Comparison of ENCODE assay signal across 25 cellular contexts in the genomic region with DNA sequence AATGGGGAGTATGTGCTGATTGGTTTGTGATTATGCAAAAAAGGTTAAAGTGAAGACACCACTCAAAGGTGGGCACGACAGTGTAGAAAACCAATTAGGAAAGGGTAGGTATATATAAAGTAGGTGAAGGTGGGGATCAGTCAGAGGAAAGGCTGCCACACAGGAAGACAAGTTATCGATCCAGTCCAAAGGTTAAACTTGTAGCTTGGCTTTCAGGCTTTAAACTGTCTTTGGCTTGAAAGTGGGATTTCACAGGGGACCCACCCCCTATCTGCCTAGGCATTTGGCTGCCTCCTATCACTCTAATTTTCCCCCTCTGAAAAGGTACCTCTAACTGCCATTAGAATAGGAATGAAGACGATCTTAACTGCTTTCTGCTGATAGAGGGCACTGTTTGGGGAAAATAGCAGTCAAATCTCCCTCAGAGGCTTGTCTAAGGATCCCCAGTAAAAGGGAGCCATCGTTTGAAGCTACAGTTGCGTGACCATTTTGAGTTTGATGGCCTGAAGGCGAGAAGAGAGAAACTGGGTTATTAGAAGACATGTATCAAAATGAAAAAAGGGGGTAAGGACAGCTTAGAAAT.
DNase-seq lines count a peak whose midpoint lies in the region; ATAC-seq and TF ChIP-seq lines count a peak whose summit lies in the region.
"Had no signal": no experiment of that assay in that cellular context is flagged by ENCODE, and none has a peak within 500 bp of the region (broad histone marks: within the 10 kb centered on the region; RNA-seq: fewer than 3 reads in every experiment).

No MANE protein-coding gene starts in this region.

- H3K27me3 Mint-ChIP-seq in activated T-helper 1 cell treated with anti-CD3 and anti-CD28 coated beads, Interleukin-12 subunit alpha, Interleukin-12 subunit beta, Interleukin-2, Interleukin-4 antibody, amounts not matched to agents 30 ng/mL and 10 ng/mL and 1 ng/mL, durations not matched to agents 14 hours and 24 hours and 36 hours (ENCODE audit: insufficient read depth) = no peaks in the 10 kb centered on the region
- H3K27me3 Mint-ChIP-seq: activated T-cell treated with anti-CD3 and anti-CD28 coated beads, Interleukin-2, amount 50 U/mL, for 24 hours; stimulated activated memory B cell treated with anti-CD40 and anti-IgM and Interleukin-4, amounts not matched to agents 10 μg/mL and 1 μg/mL and 100 μg/mL, for 72 hours had no signal

- no peak for DNase-seq in AG09309 (ENCODE audit: low read depth)
- DNase-seq in Jurkat, Clone E6-1 (ENCODE audit: low read depth, low spot score) = peak; percentile 1
- peak; percentile 43 for DNase-seq in SK-MEL-5 (ENCODE audit: low read depth, low spot score)
- DNase-seq in iPS-NIHi11 (ENCODE audit: low spot score) = peak; percentile 23
- no peak for DNase-seq in activated T-helper 1 cell treated with anti-CD3 and anti-CD28 coated beads, Interleukin-12 subunit alpha, Interleukin-12 subunit beta, Interleukin-2, Interleukin-4 antibody, amounts not matched to agents 30 ng/mL and 10 ng/mL and 1 ng/mL, durations not matched to agents 14 hours and 24 hours and 36 hours (ENCODE audit: low spot score)
- no peak for DNase-seq in NCI-H1105 treated with DMSO at 0.1 percent for 48 hours (lab: John Stamatoyannopoulos, UW)
- DNase-seq: activated CD4-positive, CD25-positive, alpha-beta regulatory T cell treated with anti-CD3 and anti-CD28 coated beads, Interleukin-2, amount 50 U/mL, for 72 hours; activated CD8-positive, alpha-beta memory T cell treated with anti-CD3 and anti-CD28 coated beads for 24 hours; activated naive CD4-positive, alpha-beta T cell; activated T-cell treated with anti-CD3 and anti-CD28 coated beads, Interleukin-2, amount 50 U/mL, for 24 hours; cortex of kidney; head of caudate nucleus; MG63; NCI-H146; OCI-M1; psoas muscle; SHP77 treated with DMSO at 0.1 percent for 48 hours; stimulated activated CD4-positive, alpha-beta T cell treated with anti-CD3 and anti-CD28 coated beads, Interleukin-2, amount 100 ng/mL, for 24 hours had no signal

- H3K9me3 Mint-ChIP-seq in activated T-helper 1 cell treated with anti-CD3 and anti-CD28 coated beads, Interleukin-12 subunit alpha, Interleukin-12 subunit beta, Interleukin-2, Interleukin-4 antibody, amounts not matched to agents 30 ng/mL and 10 ng/mL and 1 ng/mL, durations not matched to agents 14 hours and 24 hours and 36 hours = no peaks in the 10 kb centered on the region
- H3K9me3 Mint-ChIP-seq: neural crest cell; stimulated activated memory B cell treated with anti-CD40 and anti-IgM and Interleukin-4, amounts not matched to agents 10 μg/mL and 1 μg/mL and 100 μg/mL, for 72 hours had no signal

- no peak overlapping the region for H3K4me3 ChIP-seq in AG09309 (ENCODE audit: control insufficient read depth, low read depth, low read length)
- H3K4me3 ChIP-seq in Jurkat, Clone E6-1 (ENCODE audit: low read length) = no peak overlapping the region
- H3K4me3 ChIP-seq: BLaER1 treated with 17β-estradiol and CSF1 and Interleukin-3, amounts not matched to agents 10 nM and 100 nM; breast epithelium; MG63; psoas muscle; suprapubic skin had no signal

- intact Hi-C loops in activated T-helper 1 cell treated with anti-CD3 and anti-CD28 coated beads, Interleukin-12 subunit alpha, Interleukin-12 subunit beta, Interleukin-2, Interleukin-4 antibody, amounts not matched to agents 30 ng/mL and 10 ng/mL and 1 ng/mL, durations not matched to agents 14 hours and 24 hours and 36 hours (cut with micrococcal nuclease) = no loop called here

- peak; percentile 1 for TF ChIP-seq CTCF in AG09309 (IDR thresholded peaks at IDR 0.05; ENCODE audit: control insufficient read depth, insufficient read depth, low read depth, low read length, missing control alignments)

- in situ Hi-C loops in SK-MEL-5 (cut with HindIII; ENCODE audit: low pct_unique_long_range_greater_than_20kb, low sequenced_read_pairs) = no loop called here

- no peaks in the 10 kb centered on the region for H3K36me3 Mint-ChIP-seq in activated T-helper 1 cell treated with anti-CD3 and anti-CD28 coated beads, Interleukin-12 subunit alpha, Interleukin-12 subunit beta, Interleukin-2, Interleukin-4 antibody, amounts not matched to agents 30 ng/mL and 10 ng/mL and 1 ng/mL, durations not matched to agents 14 hours and 24 hours and 36 hours (ENCODE audit: low read depth)

- no peaks in the 10 kb centered on the region for H3K4me1 Mint-ChIP-seq in activated T-helper 1 cell treated with anti-CD3 and anti-CD28 coated beads, Interleukin-12 subunit alpha, Interleukin-12 subunit beta, Interleukin-2, Interleukin-4 antibody, amounts not matched to agents 30 ng/mL and 10 ng/mL and 1 ng/mL, durations not matched to agents 14 hours and 24 hours and 36 hours (ENCODE audit: low read depth)
- H3K4me1 Mint-ChIP-seq: neural crest cell; stimulated activated memory B cell treated with anti-CD40 and anti-IgM and Interleukin-4, amounts not matched to agents 10 μg/mL and 1 μg/mL and 100 μg/mL, for 72 hours had no signal

- no peak overlapping the region for H3K4me3 Mint-ChIP-seq in activated T-helper 1 cell treated with anti-CD3 and anti-CD28 coated beads, Interleukin-12 subunit alpha, Interleukin-12 subunit beta, Interleukin-2, Interleukin-4 antibody, amounts not matched to agents 30 ng/mL and 10 ng/mL and 1 ng/mL, durations not matched to agents 14 hours and 24 hours and 36 hours
- H3K4me3 Mint-ChIP-seq: activated T-cell treated with anti-CD3 and anti-CD28 coated beads, Interleukin-2, amount 50 U/mL, for 24 hours; neural crest cell; stimulated activated memory B cell treated with anti-CD40 and anti-IgM and Interleukin-4, amounts not matched to agents 10 μg/mL and 1 μg/mL and 100 μg/mL, for 72 hours had no signal

- no peak overlapping the region for H3K27ac Mint-ChIP-seq in activated T-helper 1 cell treated with anti-CD3 and anti-CD28 coated beads, Interleukin-12 subunit alpha, Interleukin-12 subunit beta, Interleukin-2, Interleukin-4 antibody, amounts not matched to agents 30 ng/mL and 10 ng/mL and 1 ng/mL, durations not matched to agents 14 hours and 24 hours and 36 hours
- H3K27ac Mint-ChIP-seq: activated T-cell treated with anti-CD3 and anti-CD28 coated beads, Interleukin-2, amount 50 U/mL, for 24 hours; stimulated activated memory B cell treated with anti-CD40 and anti-IgM and Interleukin-4, amounts not matched to agents 10 μg/mL and 1 μg/mL and 100 μg/mL, for 72 hours had no signal

- ATAC-seq in HG02970 (IDR thresholded peaks at IDR 0.05; ENCODE audit: low FRiP score, unreplicated experiment) = no peak
- no peak for ATAC-seq in GM21717 (IDR thresholded peaks at IDR 0.05; ENCODE audit: unreplicated experiment)
- ATAC-seq: psoas muscle; stimulated activated memory B cell treated with anti-CD40 and anti-IgM and Interleukin-4, amounts not matched to agents 10 μg/mL and 1 μg/mL and 100 μg/mL, for 72 hours had no signal

Comparison
In these comparisons a context has a peak if more than half of its experiments do, and no peak if none do; other contexts are left out.
1. DNase-seq: peak in Jurkat, Clone E6-1 (single experiment), SK-MEL-5 (single experiment) and iPS-NIHi11 (single experiment); none in AG09309 (single experiment), activated T-helper 1 cell treated with anti-CD3 and anti-CD28 coated beads, Interleukin-12 subunit alpha, Interleukin-12 subunit beta, Interleukin-2, Interleukin-4 antibody, amounts not matched to agents 30 ng/mL and 10 ng/mL and 1 ng/mL, durations not matched to agents 14 hours and 24 hours and 36 hours (single experiment) and NCI-H1105 treated with DMSO at 0.1 percent for 48 hours (single experiment).